8 cellular contexts compared by ENCODE assay signal in genomic region chr19:29662604-29663404, GRCh38. TPM values are rescaled to one million over a fixed set of nuclear protein-coding genes. Genes with fewer than 3 reads are reported as not detected.
DNase-seq lines count a peak whose midpoint lies in the region; ATAC-seq and TF ChIP-seq lines count a peak whose summit lies in the region.

No MANE protein-coding gene starts in this region.

- H3K4me3 ChIP-seq in AG04449 (ENCODE audit: low read depth, low read length) (peak overlapping the region; percentile 34), left lung (no peak overlapping the region), tibial artery (peak overlapping the region; percentile 16 to 37)

- peaks cover 0 to 12% of the 10 kb centered on the region in 2 donors for H3K27me3 ChIP-seq in left lung
- no peaks in the 10 kb centered on the region for H3K27me3 ChIP-seq in tibial artery

- peak; percentile 19 for ATAC-seq in left lung

- TF ChIP-seq EP300 in Ishikawa (IDR thresholded peaks at IDR 0.05; ENCODE audit: borderline replicate concordance) = no peak

- H3K9me3 ChIP-seq in left lung = no peaks in the 10 kb centered on the region
- H3K9me3 ChIP-seq in tibial artery = no peaks in the 10 kb centered on the region

- H3K36me3 ChIP-seq in left lung (no peaks in the 10 kb centered on the region), tibial artery (no peaks in the 10 kb centered on the region)

- TF ChIP-seq CTCF in AG04449 (IDR thresholded peaks at IDR 0.05; ENCODE audit: insufficient read depth, low read length, missing control alignments) (no peak), left lung (IDR thresholded peaks at IDR 0.05) (no peak), tibial artery (IDR thresholded peaks at IDR 0.05) (no peak)

- TF ChIP-seq RAD21 in Ishikawa (IDR thresholded peaks at IDR 0.05; ENCODE audit: low read depth) = no peak

- POLR2A ChIA-PET in AG04449 (lab: Yijun Ruan, JAX) = interaction anchor here (0.5 to 2.3 kb wide), 6 partner anchors 19 to 181 kb away, joined by 3 to 5 read pairs (median 3); partner anchors contain the start of gene POP4

- H3K27ac ChIP-seq in left lung = peak overlapping the region; percentile 35 to 89
- peak overlapping the region; percentile 93 for H3K27ac ChIP-seq in tibial artery

- intact Hi-C loops in left lung (cut with DNase I) = no loop called here
- intact Hi-C loops in tibial artery (cut with DNase I; ENCODE audit: low total_unique reads) = loop anchor here (5.0 kb wide), 1 partner anchor 54 kb away; the partner anchor contains the start of gene C19orf12

- DNase-seq in AG04449 (ENCODE audit: low read depth, low spot score) (peak; percentile 63), astrocyte of the hippocampus (ENCODE audit: low read depth, low spot score) (peak; percentile 93), left lung (peak; percentile 60 to 70), tibial artery (peak; percentile 85 to 93), SHP77 treated with DMSO at 0.1 percent for 48 hours (lab: John Stamatoyannopoulos, UW) (no peak), RPMI8226 (no peak), Kasumi-1 (lab: John Stamatoyannopoulos, UW) (no peak)

- CTCF ChIA-PET in AG04449 (lab: Yijun Ruan, JAX) = interaction anchor here (1.0 to 10.2 kb wide), 9 partner anchors 9 to 54 kb away, joined by 3 to 140 read pairs (median 4); partner anchors contain the start of genes C19orf12 and POP4

- H3K4me1 ChIP-seq in left lung (peaks cover 13 to 29% of the 10 kb centered on the region in 2 donors), tibial artery (peaks cover 0 to 59% (median 46%) of the 10 kb centered on the region in 4 donors)

TF ChIP-seq in Ishikawa, 13 proteins besides CTCF, POLR2A, EP300 and RAD21:
- TF ChIP-seq TCF12 (IDR thresholded peaks at IDR 0.05; ENCODE audit: low read depth) (no peak), NFIC (IDR thresholded peaks at IDR 0.05) (0 out of 2 replicates have a peak, but pooled peaks have one; percentile 6), ZBTB7A (IDR thresholded peaks at IDR 0.05; ENCODE audit: low read depth) (0 out of 2 replicates have a peak, but pooled peaks have one; percentile 23)

RNA-seq across cellular contexts. Expression of gene PLEKHF1, which starts 2.5 kb away (rescaled TPM):
- total RNA-seq in left lung = 1 to 10 TPM; 6.1 to 8.5 TPM

RNA-seq across cellular contexts. Expression of gene C19orf12, which starts 52.3 kb away (rescaled TPM):
- 10 to 100 TPM; 20.3 to 22.7 TPM for total RNA-seq in left lung

RNA-seq across cellular contexts. Expression of gene POP4, which starts 56.7 kb away (rescaled TPM):
- total RNA-seq in left lung = 10 to 100 TPM; 49.2 to 66.9 TPM

Comparison
In these comparisons a context has a peak if more than half of its experiments do, and no peak if none do; other contexts are left out.
1. DNase-seq: peak in AG04449 (single experiment), astrocyte of the hippocampus (single experiment), left lung (2 of 2) and tibial artery (2 of 2); none in SHP77 treated with DMSO at 0.1 percent for 48 hours (single experiment), RPMI8226 (single experiment) and Kasumi-1 (0 of 2).
2. H3K4me3 ChIP-seq: peak in AG04449 (single experiment) and tibial artery (2 of 2); none in left lung (0 of 2).